Comparison of ENCODE assay signal across 8 cellular contexts in the genomic region with DNA sequence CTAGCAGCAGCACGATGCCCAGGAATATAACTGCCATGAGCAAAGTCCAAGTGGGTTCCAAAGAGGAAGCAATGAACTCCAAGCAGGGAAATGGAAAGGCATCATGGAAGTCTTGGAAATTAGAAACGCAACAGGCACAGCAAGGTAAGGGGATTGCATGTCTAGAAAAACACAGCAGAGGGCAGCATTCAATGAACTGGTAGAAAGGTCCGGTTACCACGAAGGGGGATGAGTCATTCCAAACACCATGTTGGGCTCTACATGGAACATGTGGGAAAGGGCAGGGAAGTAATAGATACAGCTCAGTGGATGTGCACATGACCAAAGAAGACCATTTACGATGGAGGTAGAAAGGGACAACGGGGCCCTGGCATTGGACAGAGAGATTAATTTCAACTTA.
DNase-seq lines count a peak whose midpoint lies in the region; ATAC-seq and TF ChIP-seq lines count a peak whose summit lies in the region.
"Had no signal": no experiment of that assay in that cellular context is flagged by ENCODE, and none has a peak within 500 bp of the region (broad histone marks: within the 10 kb centered on the region; RNA-seq: fewer than 3 reads in every experiment).

No MANE protein-coding gene starts in this region.

- peak; percentile 80 for ATAC-seq in SK-N-SH treated with all-trans-retinoic acid at 6 μM for 48 hours

- H3K4me1 ChIP-seq in iPS DF 6.9 (ENCODE audit: control insufficient read depth, insufficient read depth, low read length) = no peaks in the 10 kb centered on the region

- no peaks in the 10 kb centered on the region for H3K27me3 ChIP-seq in iPS DF 6.9 (ENCODE audit: control insufficient read depth, insufficient read depth, low read length)

- no peak for DNase-seq in LNCaP clone FGC (ENCODE audit: low read depth)
- peak; percentile 50 for DNase-seq in iPS DF 6.9 (ENCODE audit: low read depth, low spot score)
- no peak for DNase-seq in OCI-M2 (lab: John Stamatoyannopoulos, UW; ENCODE audit: unreplicated experiment)
- no peak for DNase-seq in GOT3 (lab: John Stamatoyannopoulos, UW)
- DNase-seq in activated gamma-delta T cell (lab: John Stamatoyannopoulos, UW) = no peak
- DNase-seq: naive B cell had no signal

- peak; percentile 55 for TF ChIP-seq CTCF in GM12874 (IDR thresholded peaks at IDR 0.05; ENCODE audit: insufficient read depth, low read depth, low read length)
- TF ChIP-seq CTCF in LNCaP clone FGC (IDR thresholded peaks at IDR 0.05; ENCODE audit: control insufficient read depth, extremely low read depth, insufficient read depth) = peak; percentile 67

- H3K27ac ChIP-seq in iPS DF 6.9 (ENCODE audit: low read length) = no peak overlapping the region

- WGBS in iPS DF 6.9 (ENCODE audit: insufficient coverage, insufficient read length) = no CpG with 5 or more reads among the region's 6 CpGs

- H3K9me3 ChIP-seq in iPS DF 6.9 (ENCODE audit: control insufficient read depth, insufficient read depth, low read length) = no peaks in the 10 kb centered on the region

- H3K4me3 ChIP-seq in LNCaP clone FGC (ENCODE audit: low read depth, low read length) (no peak overlapping the region), iPS DF 6.9 (ENCODE audit: low read length) (no peak overlapping the region)

- no peaks in the 10 kb centered on the region for H3K36me3 ChIP-seq in iPS DF 6.9 (ENCODE audit: control insufficient read depth, insufficient read depth, low read length)

TF ChIP-seq in SK-N-SH treated with all-trans-retinoic acid at 6 μM for 48 hours, 23 proteins besides CTCF, POLR2A, EP300 and RAD21:
- TF ChIP-seq TCF4 (CRISPR knock-in tag; IDR thresholded peaks at IDR 0.05; ENCODE audit: borderline replicate concordance) = no peak
- TF ChIP-seq RARB (CRISPR knock-in tag; IDR thresholded peaks at IDR 0.05) = no peak
- no peak for TF ChIP-seq ESRRG (CRISPR knock-in tag; IDR thresholded peaks at IDR 0.05)
- TF ChIP-seq, protein P1, sequence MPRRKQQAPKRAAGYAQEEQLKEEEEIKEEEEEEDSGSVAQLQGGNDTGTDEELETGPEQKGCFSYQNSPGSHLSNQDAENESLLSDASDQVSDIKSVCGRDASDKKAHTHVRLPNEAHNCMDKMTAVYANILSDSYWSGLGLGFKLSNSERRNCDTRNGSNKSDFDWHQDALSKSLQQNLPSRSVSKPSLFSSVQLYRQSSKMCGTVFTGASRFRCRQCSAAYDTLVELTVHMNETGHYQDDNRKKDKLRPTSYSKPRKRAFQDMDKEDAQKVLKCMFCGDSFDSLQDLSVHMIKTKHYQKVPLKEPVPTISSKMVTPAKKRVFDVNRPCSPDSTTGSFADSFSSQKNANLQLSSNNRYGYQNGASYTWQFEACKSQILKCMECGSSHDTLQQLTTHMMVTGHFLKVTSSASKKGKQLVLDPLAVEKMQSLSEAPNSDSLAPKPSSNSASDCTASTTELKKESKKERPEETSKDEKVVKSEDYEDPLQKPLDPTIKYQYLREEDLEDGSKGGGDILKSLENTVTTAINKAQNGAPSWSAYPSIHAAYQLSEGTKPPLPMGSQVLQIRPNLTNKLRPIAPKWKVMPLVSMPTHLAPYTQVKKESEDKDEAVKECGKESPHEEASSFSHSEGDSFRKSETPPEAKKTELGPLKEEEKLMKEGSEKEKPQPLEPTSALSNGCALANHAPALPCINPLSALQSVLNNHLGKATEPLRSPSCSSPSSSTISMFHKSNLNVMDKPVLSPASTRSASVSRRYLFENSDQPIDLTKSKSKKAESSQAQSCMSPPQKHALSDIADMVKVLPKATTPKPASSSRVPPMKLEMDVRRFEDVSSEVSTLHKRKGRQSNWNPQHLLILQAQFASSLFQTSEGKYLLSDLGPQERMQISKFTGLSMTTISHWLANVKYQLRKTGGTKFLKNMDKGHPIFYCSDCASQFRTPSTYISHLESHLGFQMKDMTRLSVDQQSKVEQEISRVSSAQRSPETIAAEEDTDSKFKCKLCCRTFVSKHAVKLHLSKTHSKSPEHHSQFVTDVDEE (CRISPR knock-in tag; IDR thresholded peaks at IDR 0.05) = no peak
- TF ChIP-seq ISL1 (CRISPR knock-in tag; IDR thresholded peaks at IDR 0.05) = no peak
- TF ChIP-seq, protein P2, sequence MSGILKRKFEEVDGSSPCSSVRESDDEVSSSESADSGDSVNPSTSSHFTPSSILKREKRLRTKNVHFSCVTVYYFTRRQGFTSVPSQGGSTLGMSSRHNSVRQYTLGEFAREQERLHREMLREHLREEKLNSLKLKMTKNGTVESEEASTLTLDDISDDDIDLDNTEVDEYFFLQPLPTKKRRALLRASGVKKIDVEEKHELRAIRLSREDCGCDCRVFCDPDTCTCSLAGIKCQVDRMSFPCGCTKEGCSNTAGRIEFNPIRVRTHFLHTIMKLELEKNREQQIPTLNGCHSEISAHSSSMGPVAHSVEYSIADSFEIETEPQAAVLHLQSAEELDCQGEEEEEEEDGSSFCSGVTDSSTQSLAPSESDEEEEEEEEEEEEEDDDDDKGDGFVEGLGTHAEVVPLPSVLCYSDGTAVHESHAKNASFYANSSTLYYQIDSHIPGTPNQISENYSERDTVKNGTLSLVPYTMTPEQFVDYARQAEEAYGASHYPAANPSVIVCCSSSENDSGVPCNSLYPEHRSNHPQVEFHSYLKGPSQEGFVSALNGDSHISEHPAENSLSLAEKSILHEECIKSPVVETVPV (CRISPR knock-in tag; IDR thresholded peaks at IDR 0.05) = no peak
- no peak for TF ChIP-seq ZNF8 (CRISPR knock-in tag; IDR thresholded peaks at IDR 0.05)
- TF ChIP-seq OSR1 (CRISPR knock-in tag; IDR thresholded peaks at IDR 0.05) = no peak
